ENCODE assay signal across 9 cellular contexts in genomic region chr20:4227085-4227821, GRCh38.
A peak's percentile ranks its signal among the peaks of the same experiment; 100 is the strongest.
DNase-seq lines count a peak whose midpoint lies in the region; ATAC-seq and TF ChIP-seq lines count a peak whose summit lies in the region.
"Had no signal": no experiment of that assay in that cellular context is flagged by ENCODE, and none has a peak within 500 bp of the region (broad histone marks: within the 10 kb centered on the region; RNA-seq: fewer than 3 reads in every experiment).

No MANE protein-coding gene starts in this region.

- POLR2A ChIA-PET in HEK293T (lab: Yijun Ruan, JAX): no interaction called here

- no peak overlapping the region for H3K4me3 Mint-ChIP-seq in stimulated activated effector memory CD8-positive, alpha-beta T cell treated with anti-CD3 and anti-CD28 coated beads, Interleukin-12 subunit alpha, Interleukin-12 subunit beta, amount 100 ng/mL, for 72 hours
- H3K4me3 Mint-ChIP-seq: memory B cell had no signal

- no peak for ATAC-seq in stimulated activated effector memory CD8-positive, alpha-beta T cell treated with anti-CD3 and anti-CD28 coated beads, Interleukin-12 subunit alpha, Interleukin-12 subunit beta, amount 100 ng/mL, for 72 hours
- no peak for ATAC-seq in HG03025 (IDR thresholded peaks at IDR 0.05; ENCODE audit: low FRiP score, unreplicated experiment)

- H3K36me3 Mint-ChIP-seq in stimulated activated effector memory CD8-positive, alpha-beta T cell treated with anti-CD3 and anti-CD28 coated beads, Interleukin-12 subunit alpha, Interleukin-12 subunit beta, amount 100 ng/mL, for 72 hours: no peaks in the 10 kb centered on the region
- H3K36me3 Mint-ChIP-seq: memory B cell had no signal

- H3K4me1 Mint-ChIP-seq in stimulated activated effector memory CD8-positive, alpha-beta T cell treated with anti-CD3 and anti-CD28 coated beads, Interleukin-12 subunit alpha, Interleukin-12 subunit beta, amount 100 ng/mL, for 72 hours: peaks cover 5% of the 10 kb centered on the region
- H3K4me1 Mint-ChIP-seq: memory B cell had no signal

- no peaks in the 10 kb centered on the region for H3K9me3 Mint-ChIP-seq in stimulated activated effector memory CD8-positive, alpha-beta T cell treated with anti-CD3 and anti-CD28 coated beads, Interleukin-12 subunit alpha, Interleukin-12 subunit beta, amount 100 ng/mL, for 72 hours
- H3K9me3 Mint-ChIP-seq: memory B cell had no signal

- H3K27ac Mint-ChIP-seq in stimulated activated effector memory CD8-positive, alpha-beta T cell treated with anti-CD3 and anti-CD28 coated beads, Interleukin-12 subunit alpha, Interleukin-12 subunit beta, amount 100 ng/mL, for 72 hours: no peak overlapping the region
- H3K27ac Mint-ChIP-seq: memory B cell had no signal

- CTCF ChIA-PET in HEK293T (lab: Yijun Ruan, JAX): interaction anchor here (0.8 kb wide), 1 partner anchor 1997 kb away, joined by 3 read pairs; no protein-coding TSS in a partner anchor

- peak; percentile 31 to 54 for DNase-seq in AML-193 (lab: John Stamatoyannopoulos, UW)
- peak; percentile 46 for DNase-seq in HEK293T (ENCODE audit: extremely low spot score)
- peak; percentile 68 for DNase-seq in SW480 (ENCODE audit: low spot score)
- peak; percentile 45 for DNase-seq in iPS-NIHi11 (ENCODE audit: low spot score)
- DNase-seq in stimulated activated effector memory CD8-positive, alpha-beta T cell treated with anti-CD3 and anti-CD28 coated beads, Interleukin-12 subunit alpha, Interleukin-12 subunit beta, amount 100 ng/mL, for 72 hours (ENCODE audit: low spot score in 2 of 2): no peak
- no peak for DNase-seq in NCI-H526 treated with DMSO at 0.1 percent for 48 hours (lab: John Stamatoyannopoulos, UW)
- no peak for DNase-seq in GM19240 (ENCODE audit: insufficient read length, low spot score)

TF ChIP-seq in HEK293T, 16 proteins besides CTCF, POLR2A, EP300 and RAD21:
- TF ChIP-seq BHLHE40 (IDR thresholded peaks at IDR 0.05; ENCODE audit: borderline replicate concordance) (no peak), CTBP1 (IDR thresholded peaks at IDR 0.05; ENCODE audit: borderline replicate concordance) (no peak), ZNF384 (IDR thresholded peaks at IDR 0.05) (no peak), NFRKB (IDR thresholded peaks at IDR 0.05) (no peak), FOXK2 (IDR thresholded peaks at IDR 0.05) (no peak), HDGF (IDR thresholded peaks at IDR 0.05; ENCODE audit: borderline replicate concordance) (no peak), FOXM1 (IDR thresholded peaks at IDR 0.05; ENCODE audit: borderline replicate concordance) (no peak), SUZ12 (IDR thresholded peaks at IDR 0.05) (no peak), SP1 (IDR thresholded peaks at IDR 0.05) (no peak), FOXA1 (IDR thresholded peaks at IDR 0.05) (no peak), TARDBP (IDR thresholded peaks at IDR 0.05) (no peak), ELF4 (IDR thresholded peaks at IDR 0.05) (no peak), L3MBTL2 (conservative IDR thresholded peaks at IDR 0.05) (no peak), LEF1 (IDR thresholded peaks at IDR 0.05; ENCODE audit: borderline replicate concordance) (no peak), ARNT (IDR thresholded peaks at IDR 0.05) (no peak), PKNOX1 (IDR thresholded peaks at IDR 0.05) (no peak)

Comparison
In these comparisons a context has a peak if more than half of its experiments do, and no peak if none do; other contexts are left out.
1. DNase-seq: peak in AML-193 (2 of 2), HEK293T (single experiment), SW480 (single experiment) and iPS-NIHi11 (single experiment); none in stimulated activated effector memory CD8-positive, alpha-beta T cell treated with anti-CD3 and anti-CD28 coated beads, Interleukin-12 subunit alpha, Interleukin-12 subunit beta, amount 100 ng/mL, for 72 hours (0 of 2), NCI-H526 treated with DMSO at 0.1 percent for 48 hours (single experiment) and GM19240 (single experiment).